9 cellular contexts compared by ENCODE assay signal in genomic region chr6:157800420-157801237, GRCh38. TPM values are rescaled to one million over a fixed set of nuclear protein-coding genes. Genes with fewer than 3 reads are reported as not detected.
A peak's percentile ranks its signal among the peaks of the same experiment; 100 is the strongest.
DNase-seq lines count a peak whose midpoint lies in the region; ATAC-seq and TF ChIP-seq lines count a peak whose summit lies in the region.
"Had no signal": no experiment of that assay in that cellular context is flagged by ENCODE, and none has a peak within 500 bp of the region (broad histone marks: within the 10 kb centered on the region; RNA-seq: fewer than 3 reads in every experiment).

No MANE protein-coding gene starts in this region.

- ATAC-seq in GM18909 (IDR thresholded peaks at IDR 0.05; ENCODE audit: poor library complexity, unreplicated experiment): peak; percentile 96
- peak; percentile 90 for ATAC-seq in HG02840 (IDR thresholded peaks at IDR 0.05; ENCODE audit: low FRiP score, unreplicated experiment)
- ATAC-seq in T-cell (replicated peaks in 1 of 4): peak; percentile 42 to 70 (median 60)

- H2BK5ac ChIP-seq in mesenchymal stem cell (ENCODE audit: low read depth, low read length, poor library complexity, severe bottlenecking): no peak overlapping the region

- H3K9me3 ChIP-seq in mesenchymal stem cell (ENCODE audit: control insufficient read depth, low read length): no peaks in the 10 kb centered on the region
- H3K9me3 ChIP-seq: SJSA1 had no signal

- POLR2A ChIA-PET in T-cell (lab: Charles Lee): no interaction called here

- no peak overlapping the region for H2BK120ac ChIP-seq in mesenchymal stem cell (ENCODE audit: low read depth, low read length)

- no peaks in the 10 kb centered on the region for H3K27me3 ChIP-seq in mesenchymal stem cell (ENCODE audit: control insufficient read depth in 1 of 2, insufficient read depth in 1 of 2, low read length in 2 of 2)
- H3K27me3 ChIP-seq: SJSA1 had no signal

- H3K4me2 ChIP-seq in mesenchymal stem cell (ENCODE audit: low read length, poor library complexity, severe bottlenecking): no peak overlapping the region

- H3K27ac ChIP-seq in mesenchymal stem cell (ENCODE audit: low read length, poor library complexity, severe bottlenecking): no peak overlapping the region
- H3K27ac ChIP-seq: SJSA1 had no signal

- no peak overlapping the region for H2BK15ac ChIP-seq in mesenchymal stem cell (ENCODE audit: low read depth, poor library complexity, severe bottlenecking)

- H3K4me1 ChIP-seq in mesenchymal stem cell (ENCODE audit: control insufficient read depth, insufficient read depth, low read depth, low read length): no peaks in the 10 kb centered on the region
- H3K4me1 ChIP-seq: SJSA1 had no signal

- H3K36me3 ChIP-seq in mesenchymal stem cell (ENCODE audit: control insufficient read depth in 1 of 2, insufficient read depth in 2 of 2, low read depth in 1 of 2, low read length in 2 of 2): no peaks in the 10 kb centered on the region
- H3K36me3 ChIP-seq: SJSA1 had no signal

- H3K23ac ChIP-seq in mesenchymal stem cell (ENCODE audit: low read length in 2 of 2): no peak overlapping the region

- 90% methylated on average over 5 of the region's 6 CpGs for WGBS in mesenchymal stem cell

- no peaks in the 10 kb centered on the region for H3K79me1 ChIP-seq in mesenchymal stem cell (replicated peaks; ENCODE audit: low read length, poor library complexity, severe bottlenecking)

- H3K4ac ChIP-seq in mesenchymal stem cell (ENCODE audit: low read depth in 1 of 2, low read length in 2 of 2): no peak overlapping the region

- no peak overlapping the region for H4K8ac ChIP-seq in mesenchymal stem cell (ENCODE audit: low read length)

- TF ChIP-seq CTCF in chondrocyte (IDR thresholded peaks at IDR 0.05): no peak

- no peak overlapping the region for H4K91ac ChIP-seq in mesenchymal stem cell (ENCODE audit: low read length)

- H3K27ac Mint-ChIP-seq in T-cell (peak overlapping the region in 1 of 2 donors; percentile 62), chondrocyte (ENCODE audit: unreplicated experiment) (no peak overlapping the region)

- H2AFZ ChIP-seq in mesenchymal stem cell (ENCODE audit: low read depth, low read length): no peak overlapping the region

- no peak overlapping the region for H2BK12ac ChIP-seq in mesenchymal stem cell (ENCODE audit: low read length in 2 of 2)

- H2AK5ac ChIP-seq in mesenchymal stem cell (ENCODE audit: low read length, severe bottlenecking): no peak overlapping the region

- CTCF ChIA-PET in T-cell (lab: Charles Lee): interaction anchor here (0.6 to 1.1 kb wide), 3 partner anchors 12 to 73 kb away, joined by 3 to 4 read pairs (median 3); no protein-coding TSS in a partner anchor

- DNase-seq in T-cell: no peak
- DNase-seq in mesenchymal stem cell: peak; percentile 64
- DNase-seq in pons (ENCODE audit: low spot score): no peak
- DNase-seq in nucleus accumbens (lab: John Stamatoyannopoulos, UW): no peak
- no peak for DNase-seq in chondrocyte (ENCODE audit: low spot score)
- no peak for DNase-seq in SHP77 treated with DMSO at 0.1 percent for 48 hours (lab: John Stamatoyannopoulos, UW)

- H3K9me3 Mint-ChIP-seq in T-cell (no peaks in the 10 kb centered on the region), chondrocyte (ENCODE audit: low read depth) (no peaks in the 10 kb centered on the region)

- peak overlapping the region; percentile 31 for H3K9ac ChIP-seq in mesenchymal stem cell (ENCODE audit: low read length)

- H3K4me3 ChIP-seq in mesenchymal stem cell (ENCODE audit: insufficient read depth in 1 of 2, low read depth in 1 of 2, low read length in 2 of 2): no peak overlapping the region
- H3K4me3 ChIP-seq: SJSA1 had no signal

- peaks cover 8 to 22% (median 10%) of the 10 kb centered on the region in 3 donors for H3K4me1 Mint-ChIP-seq in T-cell
- peaks cover 21% of the 10 kb centered on the region for H3K4me1 Mint-ChIP-seq in chondrocyte (ENCODE audit: low read depth)

- H3K14ac ChIP-seq in mesenchymal stem cell (ENCODE audit: low read length in 2 of 2): no peak overlapping the region

- H3K27me3 Mint-ChIP-seq in T-cell (peaks cover 0 to 2% of the 10 kb centered on the region in 2 donors), chondrocyte (ENCODE audit: low read depth) (no peaks in the 10 kb centered on the region)

- no peak overlapping the region for H3K4me3 Mint-ChIP-seq in T-cell
- H3K4me3 Mint-ChIP-seq in chondrocyte (ENCODE audit: unreplicated experiment): no peak overlapping the region

- no peak overlapping the region for H3K18ac ChIP-seq in mesenchymal stem cell (ENCODE audit: low read depth in 1 of 2, low read length in 2 of 2)

- H3K36me3 Mint-ChIP-seq in T-cell: no peaks in the 10 kb centered on the region
- no peaks in the 10 kb centered on the region for H3K36me3 Mint-ChIP-seq in chondrocyte (ENCODE audit: low read depth)

RNA-seq across cellular contexts. Expression of gene SNX9, which starts 22.4 kb away (rescaled TPM):
- total RNA-seq in T-cell (10 to 100 TPM; 20.5 to 25.9 (median 23.7) TPM), chondrocyte (31.7 to 47.1 TPM (median 43.9 TPM) in 3 replicates)
- polyA plus RNA-seq in mesenchymal stem cell (2013, experiment 1 of 2): 40.4 TPM
- polyA plus RNA-seq in mesenchymal stem cell (2013, experiment 2 of 2): 41.1 TPM
